In the genomic region with DNA sequence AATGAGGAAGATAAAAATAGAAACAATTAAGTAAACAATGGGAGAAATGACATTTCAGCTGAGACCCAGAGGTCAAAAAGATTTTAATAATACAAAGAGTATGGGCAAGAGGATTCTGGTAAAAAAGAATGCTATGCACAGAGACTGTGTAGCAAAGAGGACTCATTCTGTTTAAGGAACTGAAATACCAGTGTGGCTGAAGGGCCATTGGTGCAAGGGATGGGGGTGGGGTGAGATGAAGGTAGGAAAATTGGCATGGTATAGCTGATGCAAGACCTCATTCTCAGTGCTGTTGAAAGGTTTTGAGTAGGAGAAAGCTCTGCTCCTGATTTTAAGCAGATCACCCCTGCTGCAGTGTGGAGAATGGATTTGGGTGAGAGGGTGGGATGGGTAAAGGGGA, we compare ENCODE assay signal across 9 cellular contexts. TPM values are rescaled to one million over a fixed set of nuclear protein-coding genes. Genes with fewer than 3 reads are reported as not detected.
DNase-seq lines count a peak whose midpoint lies in the region; ATAC-seq and TF ChIP-seq lines count a peak whose summit lies in the region.
"Had no signal": no experiment of that assay in that cellular context is flagged by ENCODE, and none has a peak within 500 bp of the region (broad histone marks: within the 10 kb centered on the region; RNA-seq: fewer than 3 reads in every experiment).

No MANE protein-coding gene starts in this region.

- H3K9me3 ChIP-seq in gastrocnemius medialis = no peaks in the 10 kb centered on the region

- no peak for TF ChIP-seq CTCF in gastrocnemius medialis (IDR thresholded peaks at IDR 0.05 in 4 of 5, conservative IDR thresholded peaks at IDR 0.05 in 1 of 5)

- intact Hi-C loops in gastrocnemius medialis (cut with DNase I; ENCODE audit: low total_unique reads) = no loop called here

- no peak overlapping the region for H3K27ac ChIP-seq in gastrocnemius medialis

- H3K27me3 ChIP-seq in gastrocnemius medialis = no peaks in the 10 kb centered on the region

- no peak overlapping the region for H3K4me3 ChIP-seq in gastrocnemius medialis

- in situ Hi-C loops in gastrocnemius medialis (cut with MboI; ENCODE audit: low sequenced_read_pairs in 4 of 4) = loop anchor here in 1 of 4 donors (25.0 kb wide), 1 partner anchor 370 kb away; a partner anchor contains a TSS

- peaks cover 35 to 46% of the 10 kb centered on the region in 2 donors for H3K4me1 ChIP-seq in gastrocnemius medialis

- TF ChIP-seq POLR2A in gastrocnemius medialis (IDR thresholded peaks at IDR 0.05) = no peak

- peak; percentile 97 for ATAC-seq in GM18870 (IDR thresholded peaks at IDR 0.05; ENCODE audit: unreplicated experiment)
- peak; percentile 96 for ATAC-seq in GM21619 (IDR thresholded peaks at IDR 0.05; ENCODE audit: unreplicated experiment)
- peak; percentile 99 for ATAC-seq in HG03432 (IDR thresholded peaks at IDR 0.05; ENCODE audit: unreplicated experiment)
- no peak for ATAC-seq in gastrocnemius medialis

- no peaks in the 10 kb centered on the region for H3K36me3 ChIP-seq in gastrocnemius medialis

- DNase-seq in germinal center (ENCODE audit: low spot score) (peak; percentile 53), NCI-H1417 treated with DMSO at 0.1 percent for 48 hours (lab: John Stamatoyannopoulos, UW) (no peak), HK-2 (ENCODE audit: unreplicated experiment) (no peak), SHP77 (lab: John Stamatoyannopoulos, UW) (no peak), gastrocnemius medialis (no peak)
- DNase-seq: NCI-H1417 had no signal

RNA-seq across cellular contexts. Expression of a gene that starts 10.8 kb away (rescaled TPM):
- 10 to 100 TPM; 40.2 to 47.9 (median 45.0) TPM for total RNA-seq in gastrocnemius medialis

Comparison
In these comparisons a context has a peak if more than half of its experiments do, and no peak if none do; other contexts are left out.
1. ATAC-seq: peak in GM18870 (single experiment), GM21619 (single experiment) and HG03432 (single experiment); none in gastrocnemius medialis (0 of 2).